Comparison of ENCODE assay signal across 30 cellular contexts in the genomic region with DNA sequence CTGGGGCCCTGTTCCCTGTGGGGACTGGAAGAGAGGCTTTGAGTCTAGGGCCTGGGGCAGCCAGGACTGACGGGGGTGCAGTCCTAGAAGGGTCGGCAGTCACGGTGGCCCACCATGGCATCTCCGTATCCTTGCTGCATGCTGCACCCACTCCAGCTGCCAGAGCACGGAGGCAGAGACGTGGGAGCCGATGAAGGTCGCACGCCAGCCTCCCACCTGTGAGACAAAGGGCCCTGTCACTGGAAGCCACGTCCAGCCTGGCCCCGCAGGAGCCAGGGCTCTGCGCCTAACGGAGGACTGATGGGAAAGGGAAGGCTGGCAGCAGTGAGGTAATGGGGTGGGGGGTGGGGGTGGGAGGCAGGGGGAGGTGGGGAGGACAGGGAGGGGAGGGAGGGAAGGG. TPM values are rescaled to one million over a fixed set of nuclear protein-coding genes. Genes with fewer than 3 reads are reported as not detected.
DNase-seq lines count a peak whose midpoint lies in the region; ATAC-seq, FAIRE-seq and TF ChIP-seq lines count a peak whose summit lies in the region.
"Had no signal": no experiment of that assay in that cellular context is flagged by ENCODE, and none has a peak within 500 bp of the region (broad histone marks: within the 10 kb centered on the region; RNA-seq: fewer than 3 reads in every experiment).

No MANE protein-coding gene starts in this region.

- H3K36me3 ChIP-seq in lower lobe of right lung = no peaks in the 10 kb centered on the region
- H3K36me3 ChIP-seq in testis (ENCODE audit: low read depth, missing control alignments) = no peaks in the 10 kb centered on the region
- H3K36me3 ChIP-seq: breast epithelium, gastrocnemius medialis, pancreas had no signal

- no peak for FAIRE-seq in GM12892 (lab: Jason Lieb, UNC)
- FAIRE-seq: pancreas, urothelium cell line had no signal

- intact Hi-C loops in lower lobe of right lung (cut with DNase I) (no loop called here), testis (cut with DNase I; ENCODE audit: low total_unique reads) (no loop called here)

- H3K27me3 ChIP-seq in lower lobe of right lung (ENCODE audit: low read depth) = peaks cover 6% of the 10 kb centered on the region
- H3K27me3 ChIP-seq in testis = no peaks in the 10 kb centered on the region
- H3K27me3 ChIP-seq: breast epithelium, gastrocnemius medialis, pancreas had no signal

- TF ChIP-seq CTCF in lower lobe of right lung (IDR thresholded peaks at IDR 0.05) (no peak), testis (IDR thresholded peaks at IDR 0.05) (no peak)

- H3K4me3 ChIP-seq in lower lobe of right lung = no peak overlapping the region
- no peak overlapping the region for H3K4me3 ChIP-seq in testis
- H3K4me3 ChIP-seq: breast epithelium, gastrocnemius medialis, GM12878, pancreas, PC-9 had no signal

- TF ChIP-seq POLR2A in testis (IDR thresholded peaks at IDR 0.05) = no peak
- TF ChIP-seq POLR2A in GM12892 (IDR thresholded peaks at IDR 0.05; ENCODE audit: low read depth, low read length) = no peak

- H3K27ac ChIP-seq in cingulate gyrus (ENCODE audit: low read depth, low read length) (peak overlapping the region; percentile 87), lower lobe of right lung (no peak overlapping the region), testis (no peak overlapping the region)
- H3K27ac ChIP-seq: breast epithelium, gastrocnemius medialis, pancreas, PC-9 had no signal

- H3K9me3 ChIP-seq in lower lobe of right lung (no peaks in the 10 kb centered on the region), testis (no peaks in the 10 kb centered on the region)
- H3K9me3 ChIP-seq: breast epithelium, gastrocnemius medialis, pancreas had no signal

- 51 to 72% methylated on average over 3 to 13 of the region's 13 CpGs for WGBS in testis, 2 donors

- H3K4me1 ChIP-seq in lower lobe of right lung (no peaks in the 10 kb centered on the region), testis (peaks cover 5% of the 10 kb centered on the region)
- H3K4me1 ChIP-seq: breast epithelium, gastrocnemius medialis, pancreas had no signal

- DNase-seq in NCI-H2227 (lab: John Stamatoyannopoulos, UW; ENCODE audit: unreplicated experiment) (peak; percentile 24), NCI-H2227 treated with DMSO at 0.1 percent for 48 hours (lab: John Stamatoyannopoulos, UW) (no peak), lower lobe of right lung (peak; percentile 32), testis (peak; percentile 42), GM12892 (ENCODE audit: insufficient read length) (no peak), T-helper 1 cell (no peak)
- DNase-seq: 8988T; activated CD4-positive, alpha-beta T cell treated with anti-CD3 and anti-CD28 coated beads, Interleukin-2, amount 50 U/mL, for 4 hours; activated naive CD4-positive, alpha-beta T cell treated with anti-CD3 and anti-CD28 coated beads for 36 hours; activated T-cell treated with anti-CD3 and anti-CD28 coated beads, Interleukin-2, amount 50 U/mL, for 72 hours; CD8-positive, alpha-beta T cell; cortex of kidney; EL; gastrocnemius medialis; midbrain; MV-4-11; naive thymus-derived CD8-positive, alpha-beta T cell; NCI-H524; pancreas; PC-9; SHP77; stimulated activated CD4-positive, alpha-beta T cell treated with anti-CD3 and anti-CD28 coated beads, Interleukin-4, amount 100 ng/mL, for 24 hours; T-helper 9 cell had no signal

- ATAC-seq in lower lobe of right lung = no peak
- no peak for ATAC-seq in GM21367 (IDR thresholded peaks at IDR 0.05; ENCODE audit: unreplicated experiment)
- ATAC-seq: activated T-cell treated with anti-CD3 and anti-CD28 coated beads, Interleukin-2, amount 50 U/mL, for 72 hours; CD8-positive, alpha-beta T cell; gastrocnemius medialis; stimulated activated effector memory CD8-positive, alpha-beta T cell treated with anti-CD3 and anti-CD28 coated beads, Interleukin-12 subunit alpha, Interleukin-12 subunit beta, amount 100 ng/mL, for 72 hours had no signal

RNA-seq across cellular contexts. Expression of a gene that starts 21.9 kb away (rescaled TPM):
- total RNA-seq in lower lobe of right lung (27.6 TPM), testis (10 to 100 TPM; 53.7 to 95.7 TPM)
- 57.8 TPM for polyA plus RNA-seq in testis (ENCODE audit: insufficient read depth, low read depth, low replicate concordance)
- 52.2 TPM for polyA plus RNA-seq in GM12892 (2012; ENCODE audit: missing spikeins)

RNA-seq across cellular contexts. Expression of a gene that starts 38.4 kb away (rescaled TPM):
- total RNA-seq in lower lobe of right lung = 0.74 TPM
- 10 to 100 TPM; 10.9 to 14.7 TPM for total RNA-seq in testis
- polyA plus RNA-seq in testis (ENCODE audit: insufficient read depth, low read depth, low replicate concordance) = 12.3 TPM
- 15.5 TPM for polyA plus RNA-seq in GM12892 (2012; ENCODE audit: missing spikeins)
- total RNA-seq: gastrocnemius medialis, LHCN-M2, PC-9 had no signal

Comparison
In these comparisons a context has a peak if more than half of its experiments do, and no peak if none do; other contexts are left out.
1. DNase-seq: peak in NCI-H2227 (single experiment), lower lobe of right lung (single experiment) and testis (single experiment); none in NCI-H2227 treated with DMSO at 0.1 percent for 48 hours (single experiment), GM12892 (single experiment) and T-helper 1 cell (0 of 5).